Comparison of ENCODE assay signal across 8 cellular contexts in the genomic region with DNA sequence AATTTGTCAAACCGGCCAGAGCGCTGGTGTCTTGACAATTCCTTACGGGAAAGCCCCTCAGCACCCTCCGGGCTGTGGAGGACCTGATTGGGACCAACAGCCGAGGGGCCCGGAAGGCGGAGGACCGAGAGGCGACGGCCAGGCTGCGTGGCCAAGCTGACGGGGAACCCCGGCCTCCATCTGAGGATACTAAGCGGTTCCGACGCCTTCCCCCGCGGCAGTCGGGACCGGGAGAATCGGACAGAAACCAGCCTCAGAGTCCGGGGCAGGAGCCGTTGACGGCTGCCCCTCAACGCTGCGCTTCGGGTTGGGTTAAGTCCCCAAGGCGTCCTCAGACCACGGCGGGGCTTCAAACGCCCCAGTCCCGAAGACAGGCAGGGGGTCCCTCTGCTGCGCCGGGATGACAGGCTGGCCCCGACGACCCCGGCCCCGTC. TPM values are rescaled to one million over a fixed set of nuclear protein-coding genes. Genes with fewer than 3 reads are reported as not detected.
DNase-seq lines count a peak whose midpoint lies in the region; ATAC-seq, FAIRE-seq and TF ChIP-seq lines count a peak whose summit lies in the region.

No MANE protein-coding gene starts in this region.

- H3K36me3 ChIP-seq in trophoblast cell (ENCODE audit: control insufficient read depth in 1 of 2, insufficient read depth in 2 of 2, low read length in 2 of 2), result no peaks in the 10 kb centered on the region

- H3K23ac ChIP-seq in trophoblast cell (ENCODE audit: low read length), result no peak overlapping the region

- no peak overlapping the region for H2BK120ac ChIP-seq in trophoblast cell (ENCODE audit: insufficient read depth, low read length, poor library complexity)

- H4K8ac ChIP-seq in trophoblast cell (ENCODE audit: low read depth, low read length), result no peak overlapping the region

- H2AFZ ChIP-seq in trophoblast cell (ENCODE audit: insufficient read depth, low read length, poor library complexity), result no peak overlapping the region

- no peaks in the 10 kb centered on the region for H3K9me3 ChIP-seq in right cardiac atrium (ENCODE audit: control insufficient read depth, low read length)
- peaks cover 4% of the 10 kb centered on the region for H3K9me3 ChIP-seq in trophoblast cell (ENCODE audit: insufficient read depth, low read depth, low read length)

- WGBS in right cardiac atrium, result 3% methylated on average over 38 of the region's 38 CpGs
- WGBS in trophoblast cell (ENCODE audit: extremely low coverage, insufficient coverage, insufficient read length), result no CpG with 5 or more reads among the region's 38 CpGs

- H4K12ac ChIP-seq in trophoblast cell (ENCODE audit: low read depth, low read length), result no peak overlapping the region

- H3K4me3 ChIP-seq in right cardiac atrium (ENCODE audit: low read length) (peak overlapping the region; percentile 37), trophoblast cell (ENCODE audit: low read depth, low read length) (peak overlapping the region; percentile 73)

- H3K9ac ChIP-seq in trophoblast cell (ENCODE audit: low read length), result no peak overlapping the region

- H2BK5ac ChIP-seq in trophoblast cell (ENCODE audit: low read depth, low read length, poor library complexity), result no peak overlapping the region

- H3K4me2 ChIP-seq in trophoblast cell (ENCODE audit: low read length), result peak overlapping the region; percentile 76

- H3K4me1 ChIP-seq in right cardiac atrium (ENCODE audit: control insufficient read depth, insufficient read depth, low read length) (no peaks in the 10 kb centered on the region), trophoblast cell (ENCODE audit: control insufficient read depth in 1 of 2, insufficient read depth in 2 of 2, low read length in 2 of 2) (peaks cover 4 to 8% of the 10 kb centered on the region in 2 experiments)

- no peak overlapping the region for H3K18ac ChIP-seq in trophoblast cell (ENCODE audit: low read length)

- H3K79me2 ChIP-seq in trophoblast cell (ENCODE audit: control insufficient read depth, insufficient read depth, low read length, poor library complexity), result no peaks in the 10 kb centered on the region

- no peak overlapping the region for H4K91ac ChIP-seq in trophoblast cell (ENCODE audit: low read depth, low read length)

- no peak for FAIRE-seq in H54 (lab: Jason Lieb, UNC)

- H3K27me3 ChIP-seq in right cardiac atrium (ENCODE audit: control insufficient read depth, insufficient read depth) (no peaks in the 10 kb centered on the region), trophoblast cell (ENCODE audit: insufficient read depth, low read length) (peaks cover 19% of the 10 kb centered on the region)

- no peak for TF ChIP-seq POLR2A in H54 (IDR thresholded peaks at IDR 0.05; ENCODE audit: low read depth, low read length)

- H3K27ac ChIP-seq in right cardiac atrium (ENCODE audit: low read length) (peak overlapping the region; percentile 53), trophoblast cell (ENCODE audit: low read depth, low read length) (no peak overlapping the region)

- no peak overlapping the region for H3K4ac ChIP-seq in trophoblast cell (ENCODE audit: low read depth, low read length)

- no peak overlapping the region for H3K14ac ChIP-seq in trophoblast cell (ENCODE audit: low read length)

- peak; percentile 41 for DNase-seq in D341Med (ENCODE audit: low spot score)
- peak; percentile 24 to 29 for DNase-seq in activated T-cell treated with anti-CD3 and anti-CD28 coated beads, Interleukin-2, amount 50 U/mL, for 48 hours
- DNase-seq in right cardiac atrium, result peak; percentile 53 to 81 (median 77)
- peak in 1 of 2 donors; percentile 13 for DNase-seq in trophoblast cell
- no peak for DNase-seq in AML-193 (lab: John Stamatoyannopoulos, UW)
- DNase-seq in NCI-H1048 (lab: John Stamatoyannopoulos, UW), result no peak
- DNase-seq in H54 (ENCODE audit: insufficient read length, low spot score), result no peak

- no peaks in the 10 kb centered on the region for H3K79me1 ChIP-seq in trophoblast cell (ENCODE audit: low read length)

- no peak overlapping the region for H2BK12ac ChIP-seq in trophoblast cell (ENCODE audit: low read length)

- intact Hi-C loops in right cardiac atrium (cut with DNase I), result loop anchor here (5.0 to 10.0 kb wide), 5 partner anchors 198 to 500 kb away; no protein-coding TSS in a partner anchor

- peak; percentile 38 to 63 for ATAC-seq in right cardiac atrium
- no peak for ATAC-seq in GM18519 (IDR thresholded peaks at IDR 0.05; ENCODE audit: low FRiP score, unreplicated experiment)

- no peak overlapping the region for H2AK5ac ChIP-seq in trophoblast cell (ENCODE audit: low read length)

RNA-seq across cellular contexts. Expression of gene ALDH1A2, which starts 0.5 kb away (rescaled TPM):
- 10 to 100 TPM; 53.2 to 71.0 (median 64.6) TPM for total RNA-seq in right cardiac atrium
- 14.7 TPM for polyA plus RNA-seq in right cardiac atrium
- 1.4 TPM in 2 replicates for polyA plus RNA-seq in trophoblast cell (2013)

Comparison
In these comparisons a context has a peak if more than half of its experiments do, and no peak if none do; other contexts are left out.
1. DNase-seq: peak in D341Med (single experiment), activated T-cell treated with anti-CD3 and anti-CD28 coated beads, Interleukin-2, amount 50 U/mL, for 48 hours (2 of 2) and right cardiac atrium (3 of 3); none in AML-193 (0 of 2), NCI-H1048 (single experiment) and H54 (single experiment).